Comparison of ENCODE assay signal across 15 cellular contexts in the genomic region with DNA sequence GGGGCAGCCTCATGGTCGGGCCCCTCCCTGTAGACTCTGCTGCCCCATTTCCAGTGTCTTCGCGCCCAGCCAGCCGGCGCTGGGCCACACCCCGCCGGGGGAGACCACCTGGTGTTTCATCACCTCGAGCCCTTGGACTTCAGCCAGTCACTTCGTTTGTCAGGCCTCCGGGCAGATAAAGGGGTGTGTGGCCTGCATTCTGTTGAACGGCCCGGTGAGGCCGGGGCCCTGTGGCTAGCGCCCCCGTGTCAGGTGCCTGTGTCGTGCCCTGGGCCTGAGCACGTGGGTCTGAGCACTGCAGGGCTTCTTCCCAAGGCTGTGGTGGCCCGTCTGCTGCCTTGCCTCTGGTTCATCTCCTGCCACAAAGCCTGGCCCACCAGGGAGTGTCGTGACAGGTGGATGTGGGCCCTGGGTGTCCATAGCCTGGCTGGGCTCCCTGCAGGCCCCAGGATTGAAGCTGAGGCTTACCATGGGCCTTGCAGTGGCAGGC.
DNase-seq lines count a peak whose midpoint lies in the region; ATAC-seq, FAIRE-seq and TF ChIP-seq lines count a peak whose summit lies in the region.
"Had no signal": no experiment of that assay in that cellular context is flagged by ENCODE, and none has a peak within 500 bp of the region (broad histone marks: within the 10 kb centered on the region; RNA-seq: fewer than 3 reads in every experiment).

No MANE protein-coding gene starts in this region.

- CTCF ChIA-PET in naive thymus-derived CD4-positive, alpha-beta T cell (lab: Charles Lee): no interaction called here

- H3K4me3 ChIP-seq in upper lobe of left lung (no peak overlapping the region), small intestine (ENCODE audit: low read depth in 1 of 2, low read length in 2 of 2) (no peak overlapping the region)
- H3K4me3 ChIP-seq in naive thymus-derived CD4-positive, alpha-beta T cell (ENCODE audit: low read length): no peak overlapping the region
- H3K4me3 ChIP-seq: colonic mucosa, MG63, spleen, transverse colon had no signal

- H3K36me3 Mint-ChIP-seq in naive thymus-derived CD4-positive, alpha-beta T cell: peaks cover 0 to 47% (median 9%) of the 10 kb centered on the region in 5 donors

- TF ChIP-seq EP300 in upper lobe of left lung (IDR thresholded peaks at IDR 0.05): no peak

- H3K4me1 ChIP-seq in upper lobe of left lung (no peaks in the 10 kb centered on the region), small intestine (ENCODE audit: control insufficient read depth in 2 of 2, insufficient read depth in 1 of 2, low read depth in 1 of 2, low read length in 1 of 2) (no peaks in the 10 kb centered on the region)
- H3K4me1 ChIP-seq in naive thymus-derived CD4-positive, alpha-beta T cell (ENCODE audit: control insufficient read depth in 2 of 2, insufficient read depth in 2 of 2, low read length in 2 of 2): no peaks in the 10 kb centered on the region
- H3K4me1 ChIP-seq: colonic mucosa, spleen, transverse colon had no signal

- no peak for TF ChIP-seq POLR2A in upper lobe of left lung (IDR thresholded peaks at IDR 0.05)

- H3K27me3 ChIP-seq in upper lobe of left lung (no peaks in the 10 kb centered on the region), small intestine (ENCODE audit: control insufficient read depth in 2 of 2, insufficient read depth in 2 of 2, low read length in 2 of 2) (no peaks in the 10 kb centered on the region)
- H3K27me3 ChIP-seq in naive thymus-derived CD4-positive, alpha-beta T cell (ENCODE audit: control insufficient read depth in 2 of 2, insufficient read depth in 2 of 2, low read length in 2 of 2): no peaks in the 10 kb centered on the region
- H3K27me3 ChIP-seq: colonic mucosa, MG63, spleen, transverse colon had no signal

- H3K27me3 Mint-ChIP-seq in naive thymus-derived CD4-positive, alpha-beta T cell: no peaks in the 10 kb centered on the region
- H3K27me3 Mint-ChIP-seq: activated naive CD8-positive, alpha-beta T cell treated with anti-CD3 and anti-CD28 coated beads for 36 hours had no signal

- DNase-seq in NCI-H2171 treated with DMSO at 0.1 percent for 48 hours (lab: John Stamatoyannopoulos, UW) (peak; percentile 35), NCI-H2171 (lab: John Stamatoyannopoulos, UW) (no peak), myocyte (ENCODE audit: low read depth) (peak; percentile 89), upper lobe of left lung (no peak), NCI-H526 treated with DMSO at 0.1 percent for 48 hours (lab: John Stamatoyannopoulos, UW) (no peak), small intestine (no peak)
- DNase-seq in naive thymus-derived CD4-positive, alpha-beta T cell: no peak
- DNase-seq: ACHN; activated naive CD8-positive, alpha-beta T cell treated with anti-CD3 and anti-CD28 coated beads for 36 hours; colonic mucosa; spleen; T-helper 9 cell had no signal

- H3K9me3 Mint-ChIP-seq in naive thymus-derived CD4-positive, alpha-beta T cell: no peaks in the 10 kb centered on the region
- H3K9me3 Mint-ChIP-seq: activated naive CD8-positive, alpha-beta T cell treated with anti-CD3 and anti-CD28 coated beads for 36 hours had no signal

- ATAC-seq in upper lobe of left lung (ENCODE audit: low FRiP score in 2 of 2): peak; percentile 3 to 12
- no peak for ATAC-seq in naive thymus-derived CD4-positive, alpha-beta T cell

- WGBS in upper lobe of left lung, 2 donors: 83 to 85% methylated on average over 17 to 19 of the region's 19 CpGs
- 75 to 82% (median 81%) methylated on average over 19 of the region's 19 CpGs for WGBS in small intestine, 3 donors

- TF ChIP-seq CTCF in upper lobe of left lung (IDR thresholded peaks at IDR 0.05): no peak

- intact Hi-C loops in naive thymus-derived CD4-positive, alpha-beta T cell (cut with micrococcal nuclease): no loop called here

- POLR2A ChIA-PET in naive thymus-derived CD4-positive, alpha-beta T cell (lab: Charles Lee): no interaction called here

- H3K27ac ChIP-seq in cingulate gyrus (ENCODE audit: low read depth, low read length) (peak overlapping the region; percentile 84), upper lobe of left lung (no peak overlapping the region), small intestine (ENCODE audit: low read depth in 1 of 2, low read length in 1 of 2) (no peak overlapping the region)
- H3K27ac ChIP-seq in naive thymus-derived CD4-positive, alpha-beta T cell (ENCODE audit: low read depth, low read length): no peak overlapping the region
- H3K27ac ChIP-seq: colonic mucosa, spleen, transverse colon had no signal

- H3K36me3 ChIP-seq in upper lobe of left lung (peaks cover 13 to 87% (median 66%) of the 10 kb centered on the region in 4 donors), small intestine (ENCODE audit: control insufficient read depth in 2 of 2, insufficient read depth in 2 of 2, low read length in 2 of 2) (peaks cover 13 to 19% of the 10 kb centered on the region in 2 donors)
- H3K36me3 ChIP-seq in naive thymus-derived CD4-positive, alpha-beta T cell (ENCODE audit: control insufficient read depth in 2 of 3, insufficient read depth in 3 of 3, low read length in 3 of 3): peaks cover 0 to 74% (median 3%) of the 10 kb centered on the region in 3 experiments

- FAIRE-seq in small intestine (lab: Jason Lieb, UNC): no peak

- H3K4me3 Mint-ChIP-seq in naive thymus-derived CD4-positive, alpha-beta T cell: no peak overlapping the region
- H3K4me3 Mint-ChIP-seq: activated naive CD8-positive, alpha-beta T cell treated with anti-CD3 and anti-CD28 coated beads for 36 hours had no signal

- H3K9me3 ChIP-seq in upper lobe of left lung: no peaks in the 10 kb centered on the region
- no peaks in the 10 kb centered on the region for H3K9me3 ChIP-seq in naive thymus-derived CD4-positive, alpha-beta T cell (ENCODE audit: control insufficient read depth in 2 of 3, low read length in 3 of 3)
- no peaks in the 10 kb centered on the region for H3K9me3 ChIP-seq in small intestine (ENCODE audit: control insufficient read depth, low read depth)
- H3K9me3 ChIP-seq: colonic mucosa, MG63, spleen, transverse colon had no signal

- peak overlapping the region in 1 of 9 donors; percentile 48 for H3K27ac Mint-ChIP-seq in naive thymus-derived CD4-positive, alpha-beta T cell
- H3K27ac Mint-ChIP-seq: activated naive CD8-positive, alpha-beta T cell treated with anti-CD3 and anti-CD28 coated beads for 36 hours had no signal

- peaks cover 0 to 5% (median 0%) of the 10 kb centered on the region in 7 donors for H3K4me1 Mint-ChIP-seq in naive thymus-derived CD4-positive, alpha-beta T cell
- H3K4me1 Mint-ChIP-seq: activated naive CD8-positive, alpha-beta T cell treated with anti-CD3 and anti-CD28 coated beads for 36 hours had no signal

Comparison
In these comparisons a context has a peak if more than half of its experiments do, and no peak if none do; other contexts are left out.
1. DNase-seq: peak in NCI-H2171 treated with DMSO at 0.1 percent for 48 hours (single experiment) and myocyte (single experiment); none in NCI-H2171 (single experiment), upper lobe of left lung (0 of 2), NCI-H526 treated with DMSO at 0.1 percent for 48 hours (single experiment), naive thymus-derived CD4-positive, alpha-beta T cell (0 of 9) and small intestine (single experiment).